Comparison of ENCODE assay signal across 13 cellular contexts in genomic region chr12:125193798-125194562, GRCh38. TPM values are rescaled to one million over a fixed set of nuclear protein-coding genes. Genes with fewer than 3 reads are reported as not detected.
DNase-seq lines count a peak whose midpoint lies in the region; ATAC-seq, FAIRE-seq and TF ChIP-seq lines count a peak whose summit lies in the region.
"Had no signal": no experiment of that assay in that cellular context is flagged by ENCODE, and none has a peak within 500 bp of the region (broad histone marks: within the 10 kb centered on the region; RNA-seq: fewer than 3 reads in every experiment).

No MANE protein-coding gene starts in this region.

- H3K79me2 ChIP-seq in astrocyte (ENCODE audit: insufficient read depth, low read length), result no peaks in the 10 kb centered on the region

- H4K20me1 ChIP-seq in astrocyte (ENCODE audit: insufficient read depth, low read length), result peaks cover 24% of the 10 kb centered on the region

- H3K36me3 Mint-ChIP-seq in Calu3 (ENCODE audit: insufficient read depth, unreplicated experiment) (peaks cover 9% of the 10 kb centered on the region), astrocyte (ENCODE audit: low read depth, unreplicated experiment) (no peaks in the 10 kb centered on the region)

- TF ChIP-seq CTCF in Calu3 (IDR thresholded peaks at IDR 0.05; ENCODE audit: unreplicated experiment), result peak; percentile 34
- peak; percentile 1 for TF ChIP-seq CTCF in astrocyte (IDR thresholded peaks at IDR 0.05; ENCODE audit: insufficient read depth, low read depth, low read length)

- ATAC-seq in HG02610 (IDR thresholded peaks at IDR 0.05; ENCODE audit: unreplicated experiment) (no peak), HG03196 (IDR thresholded peaks at IDR 0.05; ENCODE audit: unreplicated experiment) (no peak), GM19328 (IDR thresholded peaks at IDR 0.05; ENCODE audit: unreplicated experiment) (no peak)
- ATAC-seq: left ventricle myocardium superior; stimulated activated naive CD8-positive, alpha-beta T cell treated with anti-CD3 and anti-CD28 coated beads, Interleukin-15, amount 100 ng/mL, for 72 hours had no signal

- H3K4me1 Mint-ChIP-seq in Calu3 (ENCODE audit: low read depth, unreplicated experiment) (peaks cover 13% of the 10 kb centered on the region), astrocyte (ENCODE audit: low read depth, unreplicated experiment) (no peaks in the 10 kb centered on the region)

- peaks cover 100% of the 10 kb centered on the region for H3K27me3 Mint-ChIP-seq in Calu3 (ENCODE audit: unreplicated experiment)
- peaks cover 35% of the 10 kb centered on the region for H3K27me3 Mint-ChIP-seq in astrocyte (ENCODE audit: low read depth, unreplicated experiment)

- BruUV-seq in Calu3 (replicated peaks; lab: Mats Ljungman, UMichigan), result no TSS peak

- 10% methylated on average over 16 of the region's 16 CpGs for WGBS in HUES64

- peak overlapping the region; percentile 41; the same call in 1 of the 2 replicates for H3K27ac ChIP-seq in HUES64 (ENCODE audit: low read depth, low read length)
- H3K27ac ChIP-seq in astrocyte (ENCODE audit: low read depth, low read length), result no peak overlapping the region

- peak overlapping the region; percentile 47 for H2AFZ ChIP-seq in astrocyte (ENCODE audit: low read depth, low read length)

- H3K4me3 ChIP-seq in HUES64 (ENCODE audit: low read length) (peak overlapping the region; percentile 40), astrocyte (ENCODE audit: insufficient read depth, low read depth, low read length) (peak overlapping the region; percentile 48)

- H3K9me3 ChIP-seq in HUES64 (ENCODE audit: insufficient read depth, low read depth, low read length) (no peaks in the 10 kb centered on the region), astrocyte (ENCODE audit: insufficient read depth, low read depth, low read length) (no peaks in the 10 kb centered on the region)

- H3K4me3 Mint-ChIP-seq in Calu3 (ENCODE audit: low read depth, unreplicated experiment) (peak overlapping the region; percentile 15), astrocyte (ENCODE audit: unreplicated experiment) (no peak overlapping the region)
- H3K4me3 Mint-ChIP-seq: stimulated activated naive CD8-positive, alpha-beta T cell treated with anti-CD3 and anti-CD28 coated beads, Interleukin-15, amount 100 ng/mL, for 72 hours had no signal

- peak; percentile 39 for DNase-seq in Calu3
- DNase-seq in astrocyte (ENCODE audit: low read depth), result peak; percentile 36
- DNase-seq in left kidney (ENCODE audit: low read depth, low spot score), result peak; percentile 63
- DNase-seq in KG1 (lab: John Stamatoyannopoulos, UW), result no peak
- DNase-seq: left ventricle myocardium superior; NCI-H1092; stimulated activated naive CD8-positive, alpha-beta T cell treated with anti-CD3 and anti-CD28 coated beads, Interleukin-15, amount 100 ng/mL, for 72 hours had no signal

- CTCF ChIA-PET in Calu3 (lab: Charles Lee), result interaction anchor here (0.9 to 1.3 kb wide), 2 partner anchors 70 to 209 kb away, joined by 3 read pairs; no protein-coding TSS in a partner anchor

- no peak overlapping the region for H3K27ac Mint-ChIP-seq in Calu3 (ENCODE audit: unreplicated experiment)
- no peak overlapping the region for H3K27ac Mint-ChIP-seq in astrocyte (ENCODE audit: unreplicated experiment)
- H3K27ac Mint-ChIP-seq: stimulated activated naive CD8-positive, alpha-beta T cell treated with anti-CD3 and anti-CD28 coated beads, Interleukin-15, amount 100 ng/mL, for 72 hours had no signal

- H3K4me2 ChIP-seq in astrocyte (ENCODE audit: low read length), result peak overlapping the region; percentile 88

- no peaks in the 10 kb centered on the region for H3K36me3 ChIP-seq in HUES64 (ENCODE audit: insufficient read depth, low read length)
- H3K36me3 ChIP-seq in astrocyte (ENCODE audit: insufficient read depth, low read length), result no peaks in the 10 kb centered on the region

- H3K4me1 ChIP-seq in HUES64 (ENCODE audit: insufficient read depth, low read length) (peaks cover 36% of the 10 kb centered on the region), astrocyte (ENCODE audit: insufficient read depth, low read length) (peaks cover 4% of the 10 kb centered on the region)

- H3K9me3 Mint-ChIP-seq in Calu3 (ENCODE audit: low read depth, unreplicated experiment) (no peaks in the 10 kb centered on the region), astrocyte (ENCODE audit: unreplicated experiment) (no peaks in the 10 kb centered on the region)
- H3K9me3 Mint-ChIP-seq: stimulated activated naive CD8-positive, alpha-beta T cell treated with anti-CD3 and anti-CD28 coated beads, Interleukin-15, amount 100 ng/mL, for 72 hours had no signal

- no peak overlapping the region for H3K9ac ChIP-seq in HUES64 (ENCODE audit: low read depth, low read length)
- H3K9ac ChIP-seq in astrocyte (ENCODE audit: low read length), result peak overlapping the region; percentile 67

- intact Hi-C loops in Calu3 (cut with micrococcal nuclease; ENCODE audit: unreplicated experiment), result no loop called here

- H3K27me3 ChIP-seq in HUES64 (ENCODE audit: insufficient read depth, low read length) (peaks cover 24% of the 10 kb centered on the region), astrocyte (ENCODE audit: insufficient read depth, low read length) (peaks cover 12% of the 10 kb centered on the region)

- FAIRE-seq in astrocyte (lab: Jason Lieb, UNC), result no peak
- FAIRE-seq: endothelial cell of umbilical vein had no signal

RNA-seq across cellular contexts. Expression of gene TMEM132B, which starts 7.8 kb away (rescaled TPM):
- total RNA-seq in Calu3 (2022) (1.8 and 2.1 TPM in 2 replicates), astrocyte (1.9 and 2.2 TPM in 2 replicates)
- 26.2 TPM for polyA plus RNA-seq in HUES64 (2013, experiment 1 of 2)
- polyA plus RNA-seq in HUES64 (2013, experiment 2 of 2), result 26.8 TPM
- total RNA-seq: T-helper 2 cell treated with Interferon-gamma antibody and Interleukin-4, amounts not matched to agents 100 ng/mL and 5 ng/mL, for 36 hours had no signal
